32 cellular contexts compared by ENCODE assay signal in the genomic region with DNA sequence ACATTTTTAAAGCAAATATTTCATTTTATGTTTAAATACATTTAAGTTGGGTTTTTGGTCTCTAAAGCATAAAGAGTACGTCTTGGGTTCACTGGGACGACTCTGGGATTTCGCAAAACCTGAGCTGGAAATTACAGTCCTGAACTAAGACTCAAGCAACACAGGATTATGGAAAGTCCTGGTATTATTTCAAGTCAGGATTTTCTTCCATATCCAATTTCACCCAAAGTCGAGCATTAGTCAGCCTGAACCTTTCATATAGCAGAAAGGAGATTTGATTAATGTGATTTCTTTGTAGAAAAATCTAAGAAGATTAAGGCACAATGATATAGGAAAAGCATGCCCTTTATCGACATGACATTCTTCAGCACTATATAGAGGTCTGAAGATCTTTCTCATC.
"Had no signal": no experiment of that assay in that cellular context is flagged by ENCODE, and none has a peak within 500 bp of the region (broad histone marks: within the 10 kb centered on the region; RNA-seq: fewer than 3 reads in every experiment).

No MANE protein-coding gene starts in this region.

- H3K4me3 ChIP-seq: gastroesophageal sphincter, heart left ventricle, hepatocyte, lung, pancreas, right lobe of liver, smooth muscle cell, stomach, testis, tibial artery had no signal

- H3K9me3 Mint-ChIP-seq: endodermal cell; memory B cell; natural killer cell treated with Interleukin-12 subunit alpha and Interleukin-12 subunit beta and Interleukin-15 and Interleukin-18, amount 100 ng/mL, for 72 hours; neural crest cell; stimulated activated effector memory CD8-positive, alpha-beta T cell treated with anti-CD3 and anti-CD28 coated beads, Interleukin-12 subunit alpha, Interleukin-12 subunit beta, amount 100 ng/mL, for 72 hours; type B pancreatic cell had no signal

- H3K36me3 ChIP-seq: gastroesophageal sphincter, heart left ventricle, neutrophil, pancreas, right lobe of liver, stomach, tibial artery had no signal

- H3K27me3 ChIP-seq: foreskin keratinocyte, gastroesophageal sphincter, heart left ventricle, hepatocyte, neutrophil, pancreas, right lobe of liver, stomach, testis, tibial artery had no signal

- DNase-seq: effector CD8-positive, alpha-beta T cell; endodermal cell; foreskin keratinocyte; heart left ventricle; kidney; naive B cell; pancreas; retina; right lobe of liver; stimulated activated CD4-positive, alpha-beta T cell treated with anti-CD3 and anti-CD28 coated beads, Interleukin-12 subunit alpha, Interleukin-12 subunit beta, amount 100 ng/mL, for 4 hours; stimulated activated CD4-positive, alpha-beta T cell treated with anti-CD3 and anti-CD28 coated beads, Interleukin-1b, Interleukin-23, amount 100 ng/mL, for 48 hours; stimulated activated CD4-positive, alpha-beta T cell treated with anti-CD3 and anti-CD28 coated beads, Interleukin-4, amount 100 ng/mL, for 1 hour; stimulated activated naive CD4-positive, alpha-beta T cell treated with Interleukin-2 at 50 U/mL for 16 hours; stomach; substantia nigra; testis; tibial artery had no signal

- H3K9me3 ChIP-seq: gastroesophageal sphincter, neutrophil, pancreas, right lobe of liver, stomach, testis, tibial artery had no signal

- H3K4me1 Mint-ChIP-seq: memory B cell; naive B cell; stimulated activated effector memory CD8-positive, alpha-beta T cell treated with anti-CD3 and anti-CD28 coated beads, Interleukin-12 subunit alpha, Interleukin-12 subunit beta, amount 100 ng/mL, for 72 hours had no signal

- FAIRE-seq: colon, pancreas, urothelium cell line had no signal

- H3K79me2 ChIP-seq: hepatocyte had no signal

- H2AFZ ChIP-seq: hepatocyte had no signal

- H3K4me1 ChIP-seq: foreskin keratinocyte, gastroesophageal sphincter, pancreas, right lobe of liver, stomach, testis had no signal

- ATAC-seq: esophagus mucosa; foreskin keratinocyte; gastroesophageal sphincter; heart left ventricle; left lobe of liver; natural killer cell treated with Interleukin-12 subunit alpha and Interleukin-12 subunit beta and Interleukin-15 and Interleukin-18, amount 100 ng/mL, for 72 hours; pancreas; right lobe of liver; stimulated activated effector memory CD8-positive, alpha-beta T cell treated with anti-CD3 and anti-CD28 coated beads, Interleukin-12 subunit alpha, Interleukin-12 subunit beta, amount 100 ng/mL, for 72 hours had no signal

- H3K4me3 Mint-ChIP-seq: endodermal cell; memory B cell; naive B cell; natural killer cell treated with Interleukin-12 subunit alpha and Interleukin-12 subunit beta and Interleukin-15 and Interleukin-18, amount 100 ng/mL, for 72 hours; neural crest cell; stimulated activated effector memory CD8-positive, alpha-beta T cell treated with anti-CD3 and anti-CD28 coated beads, Interleukin-12 subunit alpha, Interleukin-12 subunit beta, amount 100 ng/mL, for 72 hours; type B pancreatic cell had no signal

- H3K36me3 Mint-ChIP-seq: memory B cell; natural killer cell treated with Interleukin-12 subunit alpha and Interleukin-12 subunit beta and Interleukin-15 and Interleukin-18, amount 100 ng/mL, for 72 hours; stimulated activated effector memory CD8-positive, alpha-beta T cell treated with anti-CD3 and anti-CD28 coated beads, Interleukin-12 subunit alpha, Interleukin-12 subunit beta, amount 100 ng/mL, for 72 hours; type B pancreatic cell had no signal

- H3K27ac ChIP-seq: epithelial cell of prostate, foreskin keratinocyte, gastroesophageal sphincter, heart left ventricle, hepatocyte, neutrophil, pancreas, right lobe of liver, stomach, testis, tibial artery had no signal

- H3K27ac Mint-ChIP-seq: endodermal cell; memory B cell; naive B cell; natural killer cell treated with Interleukin-12 subunit alpha and Interleukin-12 subunit beta and Interleukin-15 and Interleukin-18, amount 100 ng/mL, for 72 hours; stimulated activated effector memory CD8-positive, alpha-beta T cell treated with anti-CD3 and anti-CD28 coated beads, Interleukin-12 subunit alpha, Interleukin-12 subunit beta, amount 100 ng/mL, for 72 hours; type B pancreatic cell had no signal

- H3K4me2 ChIP-seq: hepatocyte, smooth muscle cell had no signal
